8 cellular contexts compared by ENCODE assay signal in genomic region chr11:64007160-64007628, GRCh38. TPM values are rescaled to one million over a fixed set of nuclear protein-coding genes. Genes with fewer than 3 reads are reported as not detected.
DNase-seq lines count a peak whose midpoint lies in the region; ATAC-seq and TF ChIP-seq lines count a peak whose summit lies in the region.

No MANE protein-coding gene starts in this region.

- H3K4me1 ChIP-seq in CD4-positive, alpha-beta memory T cell (ENCODE audit: insufficient read depth, low read length) = peaks cover 11% of the 10 kb centered on the region

- POLR2A ChIA-PET in CD4-positive, alpha-beta memory T cell (lab: Charles Lee; ENCODE audit: partially characterized antibody) = interaction anchor here (1.0 kb wide), 1 partner anchor 146 kb away, joined by 3 read pairs; no protein-coding TSS in a partner anchor

- ATAC-seq in HG02678 (IDR thresholded peaks at IDR 0.05; ENCODE audit: unreplicated experiment) = no peak
- no peak for ATAC-seq in GM21447 (IDR thresholded peaks at IDR 0.05; ENCODE audit: unreplicated experiment)
- no peak for ATAC-seq in HG03139 (IDR thresholded peaks at IDR 0.05; ENCODE audit: unreplicated experiment)

- H3K36me3 ChIP-seq in CD4-positive, alpha-beta memory T cell (ENCODE audit: insufficient read depth, low read length) = no peaks in the 10 kb centered on the region

- H3K27ac Mint-ChIP-seq in CD4-positive, alpha-beta memory T cell = peak overlapping the region in 1 of 7 donors; percentile 72
- peak overlapping the region in 1 of 3 experiments; percentile 33 for H3K27ac Mint-ChIP-seq in nephron

- peaks cover 0 to 6% (median 0%) of the 10 kb centered on the region in 8 donors for H3K9me3 Mint-ChIP-seq in CD4-positive, alpha-beta memory T cell
- H3K9me3 Mint-ChIP-seq in nephron = no peaks in the 10 kb centered on the region

- H3K4me3 ChIP-seq in CD4-positive, alpha-beta memory T cell (ENCODE audit: low read length in 2 of 2) = no peak overlapping the region

- intact Hi-C loops in CD4-positive, alpha-beta memory T cell (cut with micrococcal nuclease) = loop anchor here (10.0 kb wide), 1 partner anchor 298 kb away; the partner anchor contains the start of genes CATSPERZ and ESRRA

- no peaks in the 10 kb centered on the region for H3K27me3 ChIP-seq in CD4-positive, alpha-beta memory T cell (ENCODE audit: insufficient read depth, low read length)

- H3K4me1 Mint-ChIP-seq in CD4-positive, alpha-beta memory T cell = peaks cover 8 to 18% (median 12%) of the 10 kb centered on the region in 4 donors
- peaks cover 45% of the 10 kb centered on the region for H3K4me1 Mint-ChIP-seq in nephron

- H3K27me3 Mint-ChIP-seq in CD4-positive, alpha-beta memory T cell = peaks cover 20 to 24% of the 10 kb centered on the region in 2 donors
- peaks cover 45% of the 10 kb centered on the region for H3K27me3 Mint-ChIP-seq in nephron (ENCODE audit: low read depth)

- TF ChIP-seq CTCF in nephron (IDR thresholded peaks at IDR 0.05; ENCODE audit: unreplicated experiment in 3 of 3) = no peak

- H3K27ac ChIP-seq in CD4-positive, alpha-beta memory T cell (ENCODE audit: low read depth, low read length) = no peak overlapping the region

- no peak for DNase-seq in CD4-positive, alpha-beta memory T cell
- peak; percentile 19 for DNase-seq in NCI-H460 (ENCODE audit: extremely low read depth, low read depth)
- peak; percentile 44 for DNase-seq in epidermal melanocyte (ENCODE audit: insufficient read length, low spot score)
- no peak for DNase-seq in stimulated activated CD4-positive, alpha-beta T cell treated with anti-CD3 and anti-CD28 coated beads, Interleukin-2, amount 100 ng/mL, for 48 hours

- H3K36me3 Mint-ChIP-seq in CD4-positive, alpha-beta memory T cell = peaks cover 0 to 1% of the 10 kb centered on the region in 2 donors
- no peaks in the 10 kb centered on the region for H3K36me3 Mint-ChIP-seq in nephron (ENCODE audit: low read depth)

- H3K9me3 ChIP-seq in CD4-positive, alpha-beta memory T cell (ENCODE audit: control insufficient read depth in 1 of 2, low read length in 2 of 2) = no peaks in the 10 kb centered on the region

- H3K4me3 Mint-ChIP-seq in CD4-positive, alpha-beta memory T cell = peak overlapping the region in 7 of 8 donors; percentile 65 to 85 (median 76)
- H3K4me3 Mint-ChIP-seq in nephron = peak overlapping the region; percentile 67 to 77 (median 72)

- CTCF ChIA-PET in CD4-positive, alpha-beta memory T cell (lab: Charles Lee; ENCODE audit: partially characterized antibody) = no interaction called here

RNA-seq across cellular contexts. Expression of gene OTUB1, which starts 21.0 kb away (rescaled TPM):
- 10 to 100 TPM; 72.9 to 73.0 TPM for total RNA-seq in CD4-positive, alpha-beta memory T cell
- 100 to 1,000 TPM; 132 to 171 TPM for polyA plus RNA-seq in CD4-positive, alpha-beta memory T cell
- 32.8 and 43.6 TPM in 2 replicates for total RNA-seq in NCI-H460 (2014; rRNA removed; shearing (Covaris generic))
- polyA plus RNA-seq in NCI-H460 (2014; cell fraction: nucleus; rRNA removed) = 115 TPM in 2 replicates

RNA-seq across cellular contexts. Expression of gene FLRT1, which starts 28.5 kb away (rescaled TPM):
- not detected for total RNA-seq in CD4-positive, alpha-beta memory T cell
- not detected for polyA plus RNA-seq in CD4-positive, alpha-beta memory T cell
- total RNA-seq in NCI-H460 (2014; rRNA removed; shearing (Covaris generic)) = 2.7 and 3.0 TPM in 2 replicates
- 2.2 TPM in 1 of 2 replicates, not detected in the other for polyA plus RNA-seq in NCI-H460 (2014; cell fraction: nucleus; rRNA removed)

RNA-seq across cellular contexts. Expression of gene COX8A, which starts 32.8 kb away (rescaled TPM):
- total RNA-seq in CD4-positive, alpha-beta memory T cell = 100 to 1,000 TPM; 113 to 130 TPM
- polyA plus RNA-seq in CD4-positive, alpha-beta memory T cell = 100 to 1,000 TPM; 382 to 433 TPM
- total RNA-seq in NCI-H460 (2014; rRNA removed; shearing (Covaris generic)) = 418 and 605 TPM in 2 replicates
- polyA plus RNA-seq in NCI-H460 (2014; cell fraction: nucleus; rRNA removed) = 327 and 528 TPM in 2 replicates

Comparison
In these comparisons a context has a peak if more than half of its experiments do, and no peak if none do; other contexts are left out.
1. DNase-seq: peak in NCI-H460 (single experiment) and epidermal melanocyte (single experiment); none in CD4-positive, alpha-beta memory T cell (0 of 5) and stimulated activated CD4-positive, alpha-beta T cell treated with anti-CD3 and anti-CD28 coated beads, Interleukin-2, amount 100 ng/mL, for 48 hours (0 of 2).